In genomic region chr10:13776861-13777301, GRCh38 we compare ENCODE assay signal across 1 cellular context.
TF ChIP-seq lines count a peak whose summit lies in the region.

No MANE protein-coding gene starts in this region.

TF ChIP-seq in GM23338, 12 proteins besides CTCF, POLR2A, EP300 and RAD21 (continued from another document):
- TF ChIP-seq, protein P1, sequence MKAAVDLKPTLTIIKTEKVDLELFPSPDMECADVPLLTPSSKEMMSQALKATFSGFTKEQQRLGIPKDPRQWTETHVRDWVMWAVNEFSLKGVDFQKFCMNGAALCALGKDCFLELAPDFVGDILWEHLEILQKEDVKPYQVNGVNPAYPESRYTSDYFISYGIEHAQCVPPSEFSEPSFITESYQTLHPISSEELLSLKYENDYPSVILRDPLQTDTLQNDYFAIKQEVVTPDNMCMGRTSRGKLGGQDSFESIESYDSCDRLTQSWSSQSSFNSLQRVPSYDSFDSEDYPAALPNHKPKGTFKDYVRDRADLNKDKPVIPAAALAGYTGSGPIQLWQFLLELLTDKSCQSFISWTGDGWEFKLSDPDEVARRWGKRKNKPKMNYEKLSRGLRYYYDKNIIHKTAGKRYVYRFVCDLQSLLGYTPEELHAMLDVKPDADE (IDR thresholded peaks at IDR 0.05): no peak
- no peak for TF ChIP-seq ZNF114 (CRISPR knock-in tag; IDR thresholded peaks at IDR 0.05)
